ENCODE assay signal across 8 cellular contexts in the genomic region with DNA sequence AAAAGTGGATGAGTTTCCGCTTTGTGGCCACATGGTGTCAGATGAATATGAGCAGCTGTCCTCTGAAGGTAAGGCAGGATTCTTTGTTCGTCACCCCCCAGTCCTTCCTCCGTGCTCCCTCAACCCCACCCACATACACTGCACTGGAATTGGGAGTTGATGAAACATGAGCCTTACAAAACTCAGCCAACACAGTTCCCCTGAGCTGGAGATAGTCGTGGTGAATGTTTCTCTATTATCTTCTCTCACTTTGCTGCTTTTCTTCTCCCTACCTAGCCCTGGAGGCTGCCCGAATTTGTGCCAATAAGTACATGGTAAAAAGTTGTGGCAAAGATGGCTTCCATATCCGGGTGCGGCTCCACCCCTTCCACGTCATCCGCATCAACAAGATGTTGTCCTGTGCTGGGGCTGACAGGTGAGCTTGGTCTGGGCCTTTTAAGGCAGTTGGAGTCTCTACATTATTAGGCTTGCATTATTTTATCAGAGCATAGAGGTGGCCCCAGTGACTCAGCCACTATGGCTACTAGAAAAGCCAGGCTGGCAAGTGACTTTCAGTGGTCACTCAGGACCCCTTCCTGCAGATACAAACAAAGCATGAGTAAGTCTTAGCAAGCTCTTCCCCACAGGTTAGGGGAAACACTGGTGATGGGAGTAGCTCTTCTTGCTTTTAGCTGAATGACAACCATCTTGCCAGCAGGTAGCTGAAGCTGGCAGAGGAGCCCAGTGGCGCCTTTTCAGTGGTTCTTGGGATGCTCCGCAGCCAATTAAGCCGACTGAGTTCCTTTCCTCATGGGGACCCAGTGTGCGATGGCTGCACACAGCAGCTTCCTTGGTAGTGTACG. TPM values are rescaled to one million over a fixed set of nuclear protein-coding genes. Genes with fewer than 3 reads are reported as not detected.
DNase-seq lines count a peak whose midpoint lies in the region; ATAC-seq and TF ChIP-seq lines count a peak whose summit lies in the region.

No MANE protein-coding gene starts in this region.

- H3K4me3 ChIP-seq in GM12875 (ENCODE audit: low read depth, low read length): peak overlapping the region; percentile 85
- H3K4me3 ChIP-seq in epithelial cell of proximal tubule (ENCODE audit: low read depth, low read length): peak overlapping the region; percentile 84
- H3K4me3 ChIP-seq in psoas muscle: peak overlapping the region; percentile 83

- peak overlapping the region; percentile 97 for H3K27ac ChIP-seq in psoas muscle

- H3K36me3 Mint-ChIP-seq in T-cell: peaks cover 23% of the 10 kb centered on the region

- H3K27me3 Mint-ChIP-seq in T-cell: no peaks in the 10 kb centered on the region

- H3K27ac Mint-ChIP-seq in T-cell: peak overlapping the region; percentile 99 to 100

- WGBS in psoas muscle, 3 donors: 28 to 54% (median 35%) methylated on average over 11 to 14 of the region's 14 CpGs

- H3K9me3 Mint-ChIP-seq in T-cell: no peaks in the 10 kb centered on the region

- peak overlapping the region; percentile 97 to 100 (median 99) for H3K4me3 Mint-ChIP-seq in T-cell

- no peak for TF ChIP-seq CTCF in GM12875 (IDR thresholded peaks at IDR 0.05; ENCODE audit: borderline replicate concordance, insufficient read depth, low read depth, low read length)
- TF ChIP-seq CTCF in epithelial cell of proximal tubule (conservative IDR thresholded peaks at IDR 0.05; ENCODE audit: low read depth, low read length): no peak
- no peak for TF ChIP-seq CTCF in psoas muscle (IDR thresholded peaks at IDR 0.05)

- H3K4me1 Mint-ChIP-seq in T-cell: peaks cover 20 to 30% (median 22%) of the 10 kb centered on the region in 3 donors

- POLR2A ChIA-PET in T-cell (lab: Charles Lee): interaction anchor here in 1 of 2 donors (0.5 kb wide), 1 partner anchor 263 kb away, joined by 3 read pairs; no protein-coding TSS in a partner anchor

- intact Hi-C loops in psoas muscle (cut with DNase I): no loop called here

- no peaks in the 10 kb centered on the region for H3K4me1 ChIP-seq in psoas muscle

- H3K9me3 ChIP-seq in psoas muscle: no peaks in the 10 kb centered on the region

- H3K36me3 ChIP-seq in psoas muscle (ENCODE audit: insufficient read depth in 1 of 2, low read depth in 1 of 2): peaks cover 3 to 40% of the 10 kb centered on the region in 2 donors

- DNase-seq in T-cell (peak in 24 of 34 experiments; percentile 16 to 56 (median 36)), epithelial cell of proximal tubule (ENCODE audit: low read depth) (no peak), psoas muscle (no peak), SIG-M5 treated with dmso at 0.1 percent for 504 hours (lab: John Stamatoyannopoulos, UW; ENCODE audit: unreplicated experiment) (no peak), DMS114 treated with DMSO at 0.1 percent for 48 hours (lab: John Stamatoyannopoulos, UW; ENCODE audit: unreplicated experiment) (no peak), DMS153 treated with DMSO at 0.1 percent for 48 hours (lab: John Stamatoyannopoulos, UW; ENCODE audit: unreplicated experiment) (no peak)

- H3K27me3 ChIP-seq in psoas muscle (ENCODE audit: insufficient read depth in 3 of 3, low read length in 2 of 3): no peaks in the 10 kb centered on the region

- no peak for ATAC-seq in T-cell (replicated peaks in 1 of 4)
- no peak for ATAC-seq in psoas muscle
- no peak for ATAC-seq in HG03439 (IDR thresholded peaks at IDR 0.05; ENCODE audit: unreplicated experiment)

- CTCF ChIA-PET in T-cell (lab: Charles Lee): interaction anchor here (0.6 to 0.8 kb wide), 3 partner anchors 78 to 577 kb away, joined by 3 to 9 read pairs (median 3); no protein-coding TSS in a partner anchor

RNA-seq across cellular contexts. Expression of a gene that starts 1.6 kb away (rescaled TPM):
- total RNA-seq in T-cell (1,000 to 10,000 TPM; 5,175 to 6,006 (median 5,765) TPM), epithelial cell of proximal tubule (5,736 and 6,055 TPM in 2 replicates), psoas muscle (1,000 to 10,000 TPM; 1,403 to 2,633 (median 2,325) TPM)
- 1,000 to 10,000 TPM; 4,938 to 5,433 (median 5,248) TPM for polyA plus RNA-seq in psoas muscle

RNA-seq across cellular contexts. Expression of a gene that starts 9.3 kb away (rescaled TPM):
- 10 to 100 TPM; 22.6 to 31.3 (median 25.5) TPM for total RNA-seq in T-cell
- total RNA-seq in epithelial cell of proximal tubule: 20.7 and 27.7 TPM in 2 replicates
- total RNA-seq in psoas muscle: 100 to 1,000 TPM in 2 of 4 donors, 10 to 100 TPM in 2; 72.6 to 149 (median 111) TPM
- 10 to 100 TPM; 42.2 to 75.1 (median 71.1) TPM for polyA plus RNA-seq in psoas muscle

RNA-seq across cellular contexts. Expression of a gene that starts 11.6 kb away (rescaled TPM):
- 100 to 1,000 TPM in 3 of 5 donors, 10 to 100 TPM in 2; 89.8 to 144 (median 129) TPM for total RNA-seq in T-cell
- 33.6 and 55.8 TPM in 2 replicates for total RNA-seq in epithelial cell of proximal tubule
- 10 to 100 TPM; 17.7 to 25.5 (median 23.6) TPM for total RNA-seq in psoas muscle
- 10 to 100 TPM; 19.2 to 21.8 (median 20.7) TPM for polyA plus RNA-seq in psoas muscle

RNA-seq across cellular contexts. Expression of a gene that starts 20.7 kb away (rescaled TPM):
- 100 to 1,000 TPM in 2 of 5 donors, 10 to 100 TPM in 3; 73.4 to 136 (median 80.4) TPM for total RNA-seq in T-cell
- 50.7 and 63.0 TPM in 2 replicates for total RNA-seq in epithelial cell of proximal tubule
- total RNA-seq in psoas muscle: 10 to 100 TPM; 61.1 to 78.2 (median 66.5) TPM
- polyA plus RNA-seq in psoas muscle: 100 to 1,000 TPM in 1 of 3 donors, 10 to 100 TPM in 2; 91.6 to 101 (median 94.9) TPM

RNA-seq across cellular contexts. Expression of a gene that starts 25.3 kb away (rescaled TPM):
- total RNA-seq in T-cell (1,000 to 10,000 TPM in 4 of 5 donors, 100 to 1,000 TPM in 1; 893 to 1,483 (median 1,268) TPM), epithelial cell of proximal tubule (953 and 1,430 TPM in 2 replicates), psoas muscle (10 to 100 TPM; 66.9 to 92.5 (median 76.4) TPM)
- polyA plus RNA-seq in psoas muscle: 100 to 1,000 TPM in 1 of 3 donors, 10 to 100 TPM in 2; 45.7 to 106 (median 56.0) TPM

Comparison
In these comparisons a context has a peak if more than half of its experiments do, and no peak if none do; other contexts are left out.
1. DNase-seq: peak in T-cell (24 of 34); none in epithelial cell of proximal tubule (single experiment), psoas muscle (0 of 2), SIG-M5 treated with dmso at 0.1 percent for 504 hours (single experiment), DMS114 treated with DMSO at 0.1 percent for 48 hours (single experiment) and DMS153 treated with DMSO at 0.1 percent for 48 hours (single experiment).
2. Peak in every context shown above with its lines, with median percentiles within 50 percentile points of each other: H3K4me3 ChIP-seq.